In the genomic region with DNA sequence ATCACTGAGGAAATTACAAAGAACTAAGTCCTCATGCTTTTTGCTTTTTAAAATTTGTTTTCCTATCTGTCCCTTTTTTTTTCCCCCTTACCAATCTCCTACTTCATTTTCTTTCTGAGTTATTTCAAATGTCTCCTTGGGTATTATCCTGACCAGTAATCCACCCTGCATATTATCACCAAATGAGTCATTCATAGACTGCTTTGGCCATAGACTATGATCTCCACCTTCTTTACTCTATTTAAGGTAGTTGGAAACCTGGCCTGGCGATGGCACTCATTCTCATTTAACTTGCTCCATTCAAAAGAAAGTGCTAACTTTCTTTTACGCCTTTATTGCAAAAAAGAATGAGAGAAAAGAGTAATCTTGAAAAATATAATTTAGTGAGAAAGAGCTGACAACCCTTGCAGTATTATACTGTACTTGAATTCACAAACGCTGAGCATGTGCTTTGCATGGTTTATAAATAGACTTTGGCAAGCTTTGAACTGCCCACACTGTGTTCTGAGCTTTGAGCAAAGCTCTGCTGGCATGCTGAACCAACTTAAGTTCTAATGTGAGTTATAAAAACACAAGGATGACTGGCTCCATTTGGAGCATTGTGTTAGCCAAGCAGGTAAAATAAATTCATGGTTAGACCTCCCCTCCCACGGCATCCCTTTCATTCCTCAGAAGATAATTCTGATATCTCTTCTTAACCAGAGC, we compare ENCODE assay signal across 21 cellular contexts.
A peak's percentile ranks its signal among the peaks of the same experiment; 100 is the strongest.
DNase-seq lines count a peak whose midpoint lies in the region; ATAC-seq and TF ChIP-seq lines count a peak whose summit lies in the region.
"Had no signal": no experiment of that assay in that cellular context is flagged by ENCODE, and none has a peak within 500 bp of the region (broad histone marks: within the 10 kb centered on the region; RNA-seq: fewer than 3 reads in every experiment).

No MANE protein-coding gene starts in this region.

- no peak for ATAC-seq in GM18858 (IDR thresholded peaks at IDR 0.05; ENCODE audit: unreplicated experiment)
- ATAC-seq in HG03108 (IDR thresholded peaks at IDR 0.05; ENCODE audit: unreplicated experiment) = no peak
- no peak for ATAC-seq in HG02938 (IDR thresholded peaks at IDR 0.05; ENCODE audit: unreplicated experiment)
- ATAC-seq: left lobe of liver; stimulated activated naive CD8-positive, alpha-beta T cell treated with anti-CD3 and anti-CD28 coated beads, Interleukin-15, Interleukin-2, amounts not matched to agents 100 U/mL and 50 U/mL, for 24 hours; T-helper 17 cell had no signal

- no peak overlapping the region for H3K4me3 ChIP-seq in epithelial cell of esophagus (ENCODE audit: low read length)
- H3K4me3 ChIP-seq: transverse colon had no signal

- DNase-seq in NCI-H226 = peak; percentile 9
- peak; percentile 6 for DNase-seq in epithelial cell of esophagus (ENCODE audit: low read depth)
- peak; percentile 38 for DNase-seq in medulla oblongata (ENCODE audit: extremely low spot score)
- peak; percentile 8 for DNase-seq in stromal cell of bone marrow (ENCODE audit: low read depth)
- no peak for DNase-seq in Kasumi-1 (lab: John Stamatoyannopoulos, UW)
- DNase-seq: activated CD4-positive, alpha-beta memory T cell treated with anti-CD3 and anti-CD28 coated beads for 36 hours; activated naive CD4-positive, alpha-beta T cell treated with Interleukin-2 at 50 U/mL for 16 hours; DMS79 treated with DMSO at 0.1 percent for 48 hours; foreskin melanocyte; Karpas-422; NCI-H1105; NCI-H2107; NCI-H524 treated with DMSO at 0.1 percent for 48 hours; SIG-M5; stimulated activated naive CD8-positive, alpha-beta T cell treated with anti-CD3 and anti-CD28 coated beads, Interleukin-15, Interleukin-2, amounts not matched to agents 100 U/mL and 50 U/mL, for 24 hours; T-helper 17 cell; transverse colon had no signal

- no peak for TF ChIP-seq CTCF in epithelial cell of esophagus (IDR thresholded peaks at IDR 0.05; ENCODE audit: insufficient read depth, low read depth, low read length, missing control alignments)

Comparison
In these comparisons a context has a peak if more than half of its experiments do, and no peak if none do; other contexts are left out.
1. DNase-seq: peak in NCI-H226 (single experiment), epithelial cell of esophagus (single experiment), medulla oblongata (single experiment) and stromal cell of bone marrow (single experiment); none in Kasumi-1 (0 of 2).